ENCODE assay signal across 19 cellular contexts in genomic region chrX:39577206-39577605, GRCh38.
DNase-seq lines count a peak whose midpoint lies in the region; ATAC-seq and TF ChIP-seq lines count a peak whose summit lies in the region.
"Had no signal": no experiment of that assay in that cellular context is flagged by ENCODE, and none has a peak within 500 bp of the region (broad histone marks: within the 10 kb centered on the region; RNA-seq: fewer than 3 reads in every experiment).

No MANE protein-coding gene starts in this region.

- H3K4me2 ChIP-seq in PC-9: no peak overlapping the region

- no TSS peak for BruUV-seq in PC-9 (replicated peaks; lab: Mats Ljungman, UMichigan)

- no peak overlapping the region for H3K4me3 ChIP-seq in SJSA1
- H3K4me3 ChIP-seq in left lung: no peak overlapping the region
- no peak overlapping the region for H3K4me3 ChIP-seq in ascending aorta
- no peak overlapping the region for H3K4me3 ChIP-seq in PC-9
- H3K4me3 ChIP-seq: spleen had no signal

- H3K79me2 ChIP-seq in PC-9 (ENCODE audit: low read depth): no peaks in the 10 kb centered on the region

- POLR2A ChIA-PET in PC-9 (lab: Charles Lee; ENCODE audit: unreplicated experiment): no interaction called here

- no peaks in the 10 kb centered on the region for H3K27me3 ChIP-seq in SJSA1 (replicated peaks)
- H3K27me3 ChIP-seq in left lung: no peaks in the 10 kb centered on the region
- H3K27me3 ChIP-seq in ascending aorta: no peaks in the 10 kb centered on the region
- H3K27me3 ChIP-seq in PC-9 (ENCODE audit: insufficient read depth, low read depth): no peaks in the 10 kb centered on the region

- DNase-seq in activated naive CD8-positive, alpha-beta T cell treated with anti-CD3 and anti-CD28 coated beads, Interleukin-2, amount 50 U/mL, for 24 hours: no peak
- DNase-seq in SJSA1 (ENCODE audit: low read depth in 1 of 2, low spot score in 2 of 2) (peak; percentile 61 to 70), left lung (no peak), NCI-H446 treated with DMSO at 0.1 percent for 48 hours (lab: John Stamatoyannopoulos, UW) (no peak), ascending aorta (ENCODE audit: low spot score in 2 of 2) (no peak), PC-9 (no peak)
- DNase-seq: activated CD4-positive, CD25-positive, alpha-beta regulatory T cell; CD4-positive, alpha-beta T cell; DND-41; KBM-7; left colon; NCI-H2029; NCI-H526 treated with DMSO at 0.1 percent for 48 hours; SHP77 treated with DMSO at 0.1 percent for 48 hours; spleen; stimulated activated CD8-positive, alpha-beta memory T cell treated with anti-CD3 and anti-CD28 coated beads, Interleukin-4, amount 100 ng/mL, for 48 hours had no signal

- H3K9me3 Mint-ChIP-seq in activated naive CD8-positive, alpha-beta T cell (ENCODE audit: low read depth): no peaks in the 10 kb centered on the region
- H3K9me3 Mint-ChIP-seq in activated naive CD8-positive, alpha-beta T cell treated with anti-CD3 and anti-CD28 coated beads, Interleukin-2, amount 50 U/mL, for 24 hours: no peaks in the 10 kb centered on the region
- H3K9me3 Mint-ChIP-seq: CD4-positive, alpha-beta T cell had no signal

- H3K4me1 ChIP-seq in SJSA1 (replicated peaks) (peaks cover 27% of the 10 kb centered on the region), left lung (no peaks in the 10 kb centered on the region), ascending aorta (no peaks in the 10 kb centered on the region), PC-9 (replicated peaks; ENCODE audit: insufficient read depth) (no peaks in the 10 kb centered on the region)

- peak overlapping the region; percentile 41 for H3K27ac Mint-ChIP-seq in activated naive CD8-positive, alpha-beta T cell
- H3K27ac Mint-ChIP-seq in activated naive CD8-positive, alpha-beta T cell treated with anti-CD3 and anti-CD28 coated beads, Interleukin-2, amount 50 U/mL, for 24 hours: no peak overlapping the region
- H3K27ac Mint-ChIP-seq: CD4-positive, alpha-beta T cell had no signal

- H3K4me3 Mint-ChIP-seq in activated naive CD8-positive, alpha-beta T cell: no peak overlapping the region
- no peak overlapping the region for H3K4me3 Mint-ChIP-seq in activated naive CD8-positive, alpha-beta T cell treated with anti-CD3 and anti-CD28 coated beads, Interleukin-2, amount 50 U/mL, for 24 hours
- H3K4me3 Mint-ChIP-seq: CD4-positive, alpha-beta T cell had no signal

- no peaks in the 10 kb centered on the region for H4K20me1 ChIP-seq in PC-9 (ENCODE audit: insufficient read depth)

- H3K4me1 Mint-ChIP-seq in activated naive CD8-positive, alpha-beta T cell (ENCODE audit: low read depth): peaks cover 15% of the 10 kb centered on the region
- H3K4me1 Mint-ChIP-seq in activated naive CD8-positive, alpha-beta T cell treated with anti-CD3 and anti-CD28 coated beads, Interleukin-2, amount 50 U/mL, for 24 hours: peaks cover 31% of the 10 kb centered on the region

- no peaks in the 10 kb centered on the region for H3F3A ChIP-seq in PC-9 (ENCODE audit: insufficient read depth, low read depth)

- no peak overlapping the region for H2AFZ ChIP-seq in PC-9

- TF ChIP-seq CTCF in left lung (IDR thresholded peaks at IDR 0.05) (no peak), ascending aorta (IDR thresholded peaks at IDR 0.05) (no peak), PC-9 (conservative IDR thresholded peaks at IDR 0.05) (no peak)

- ATAC-seq in activated naive CD8-positive, alpha-beta T cell treated with anti-CD3 and anti-CD28 coated beads, Interleukin-2, amount 50 U/mL, for 24 hours: no peak
- ATAC-seq in left lung (peak; percentile 62), HG03571 (IDR thresholded peaks at IDR 0.05; ENCODE audit: unreplicated experiment) (no peak)
- ATAC-seq: left colon had no signal

- CTCF ChIA-PET in PC-9 (lab: Charles Lee): no interaction called here

- no peaks in the 10 kb centered on the region for H3K27me3 Mint-ChIP-seq in activated naive CD8-positive, alpha-beta T cell
- no peaks in the 10 kb centered on the region for H3K27me3 Mint-ChIP-seq in activated naive CD8-positive, alpha-beta T cell treated with anti-CD3 and anti-CD28 coated beads, Interleukin-2, amount 50 U/mL, for 24 hours
- H3K27me3 Mint-ChIP-seq: CD4-positive, alpha-beta T cell had no signal

- H3K36me3 ChIP-seq in SJSA1 (no peaks in the 10 kb centered on the region), left lung (no peaks in the 10 kb centered on the region), ascending aorta (no peaks in the 10 kb centered on the region), PC-9 (ENCODE audit: low read depth) (no peaks in the 10 kb centered on the region)
- H3K36me3 ChIP-seq: neutrophil, spleen had no signal

- H3K27ac ChIP-seq in SJSA1 (peak overlapping the region; percentile 24; the same call in 1 of the 2 replicates), left lung (no peak overlapping the region), ascending aorta (no peak overlapping the region), PC-9 (no peak overlapping the region)
- H3K27ac ChIP-seq: neutrophil, spleen had no signal

- H3K9me2 ChIP-seq in PC-9 (ENCODE audit: insufficient read depth): no peaks in the 10 kb centered on the region

- no peaks in the 10 kb centered on the region for H3K36me3 Mint-ChIP-seq in activated naive CD8-positive, alpha-beta T cell
- H3K36me3 Mint-ChIP-seq in activated naive CD8-positive, alpha-beta T cell treated with anti-CD3 and anti-CD28 coated beads, Interleukin-2, amount 50 U/mL, for 24 hours (ENCODE audit: low read depth): no peaks in the 10 kb centered on the region

- H3K9me3 ChIP-seq in SJSA1 (replicated peaks) (no peaks in the 10 kb centered on the region), left lung (no peaks in the 10 kb centered on the region), ascending aorta (no peaks in the 10 kb centered on the region), PC-9 (ENCODE audit: insufficient read depth, low read depth) (no peaks in the 10 kb centered on the region)
- H3K9me3 ChIP-seq: neutrophil, spleen had no signal

- intact Hi-C loops in left lung (cut with DNase I): no loop called here
- intact Hi-C loops in ascending aorta (cut with DNase I): no loop called here
- intact Hi-C loops in PC-9 (cut with micrococcal nuclease; ENCODE audit: unreplicated experiment): no loop called here

Comparison
In these comparisons a context has a peak if more than half of its experiments do, and no peak if none do; other contexts are left out.
1. DNase-seq: peak in SJSA1 (2 of 2); none in activated naive CD8-positive, alpha-beta T cell treated with anti-CD3 and anti-CD28 coated beads, Interleukin-2, amount 50 U/mL, for 24 hours (single experiment), left lung (0 of 2), NCI-H446 treated with DMSO at 0.1 percent for 48 hours (single experiment), ascending aorta (0 of 2) and PC-9 (0 of 2).